8 cellular contexts compared by ENCODE assay signal in genomic region chr16:85027349-85027967, GRCh38. TPM values are rescaled to one million over a fixed set of nuclear protein-coding genes. Genes with fewer than 3 reads are reported as not detected.
DNase-seq lines count a peak whose midpoint lies in the region; ATAC-seq and TF ChIP-seq lines count a peak whose summit lies in the region.

Gene KIAA0513, plus strand, starts transcription at chr16:85027795. Its CDS starts 39,277 bp downstream, at chr16:85067072.

- TF ChIP-seq POLR2A in transverse colon (IDR thresholded peaks at IDR 0.05), result peak; percentile 94

- H3K36me3 Mint-ChIP-seq in activated naive CD8-positive, alpha-beta T cell treated with anti-CD3 and anti-CD28 coated beads, Interleukin-2, amount 50 U/mL, for 24 hours (ENCODE audit: low read depth), result no peaks in the 10 kb centered on the region

- H4K20me1 ChIP-seq in SU-DHL-6 (ENCODE audit: low read depth, low read length), result no peaks in the 10 kb centered on the region

- H3K4me3 Mint-ChIP-seq in activated naive CD8-positive, alpha-beta T cell treated with anti-CD3 and anti-CD28 coated beads, Interleukin-2, amount 50 U/mL, for 24 hours, result peak within 1 kb of the TSS; percentile 83

- no peaks in the 10 kb centered on the region for H3F3A ChIP-seq in SU-DHL-6 (ENCODE audit: insufficient read depth)

- TF ChIP-seq CTCF in GM12865 (IDR thresholded peaks at IDR 0.05; ENCODE audit: insufficient read depth, low read depth, low read length, missing control alignments), result peak; percentile 15
- TF ChIP-seq CTCF in SU-DHL-6 (IDR thresholded peaks at IDR 0.05; ENCODE audit: insufficient read depth, low read length, poor library complexity, severe bottlenecking), result no peak
- TF ChIP-seq CTCF in transverse colon (IDR thresholded peaks at IDR 0.05), result no peak

- in situ Hi-C loops in transverse colon (cut with MboI; ENCODE audit: low pct_ligation_motif_present in 1 of 4, low pct_unique_long_range_greater_than_20kb in 1 of 4, low sequenced_read_pairs in 3 of 4), result no loop called here

- DNase-seq in GM12865 (ENCODE audit: low read depth) (peak; percentile 96), NCI-H1105 (lab: John Stamatoyannopoulos, UW) (peak; percentile 78), cardiac septum (ENCODE audit: low spot score) (peak; percentile 98), posterior cingulate gyrus (peak; percentile 90 to 99 (median 94)), transverse colon (peak; percentile 96)
- DNase-seq in activated naive CD8-positive, alpha-beta T cell treated with anti-CD3 and anti-CD28 coated beads, Interleukin-2, amount 50 U/mL, for 24 hours, result peak; percentile 98

- no peaks in the 10 kb centered on the region for H3K9me3 Mint-ChIP-seq in activated naive CD8-positive, alpha-beta T cell treated with anti-CD3 and anti-CD28 coated beads, Interleukin-2, amount 50 U/mL, for 24 hours

- H3K9me2 ChIP-seq in SU-DHL-6 (replicated peaks; ENCODE audit: insufficient read depth, low read length), result no peaks in the 10 kb centered on the region

- H2AFZ ChIP-seq in SU-DHL-6 (ENCODE audit: low read depth, low read length, severe bottlenecking), result peak within 1 kb of the TSS; percentile 94

- H3K27ac Mint-ChIP-seq in activated naive CD8-positive, alpha-beta T cell treated with anti-CD3 and anti-CD28 coated beads, Interleukin-2, amount 50 U/mL, for 24 hours, result peak within 1 kb of the TSS; percentile 87

- no peak within 1 kb of the TSS for H3K27ac ChIP-seq in SU-DHL-6 (ENCODE audit: low read depth, low read length)
- peak within 1 kb of the TSS; percentile 91 to 95 (median 92) for H3K27ac ChIP-seq in transverse colon

- no peaks in the 10 kb centered on the region for H3K27me3 Mint-ChIP-seq in activated naive CD8-positive, alpha-beta T cell treated with anti-CD3 and anti-CD28 coated beads, Interleukin-2, amount 50 U/mL, for 24 hours

- peak within 1 kb of the TSS; percentile 84 for H3K4me2 ChIP-seq in SU-DHL-6 (ENCODE audit: low read depth, low read length, poor library complexity, severe bottlenecking)

- H3K4me3 ChIP-seq in GM12865 (ENCODE audit: low read depth, low read length) (peak within 1 kb of the TSS; percentile 80), SU-DHL-6 (ENCODE audit: insufficient read depth, low read length, poor library complexity, severe bottlenecking) (peak within 1 kb of the TSS; percentile 71), transverse colon (peak within 1 kb of the TSS; percentile 79 to 94 (median 90))

- H3K27me3 ChIP-seq in SU-DHL-6 (ENCODE audit: low read length) (no peaks in the 10 kb centered on the region), transverse colon (no peaks in the 10 kb centered on the region)

- H3K9me3 ChIP-seq in SU-DHL-6 (ENCODE audit: insufficient read depth, low read length) (no peaks in the 10 kb centered on the region), transverse colon (no peaks in the 10 kb centered on the region)

- peak; percentile 67 for ATAC-seq in HG02610 (IDR thresholded peaks at IDR 0.05; ENCODE audit: unreplicated experiment)
- ATAC-seq in activated naive CD8-positive, alpha-beta T cell treated with anti-CD3 and anti-CD28 coated beads, Interleukin-2, amount 50 U/mL, for 24 hours, result peak; percentile 31

- H3K36me3 ChIP-seq in SU-DHL-6 (ENCODE audit: low read length), result no peaks in the 10 kb centered on the region
- no peaks in the 10 kb centered on the region for H3K36me3 ChIP-seq in transverse colon

- no peak for TF ChIP-seq EP300 in transverse colon (IDR thresholded peaks at IDR 0.05; ENCODE audit: low read depth)

- intact Hi-C loops in cardiac septum (cut with DNase I) (loop anchor here (2.0 kb wide), 1 partner anchor 17 kb away; the partner anchor contains the start of gene ZDHHC7), posterior cingulate gyrus (cut with DNase I) (loop anchor here (1.0 to 10.0 kb wide), 2 partner anchors 16 to 57 kb away; partner anchors contain the start of gene ZDHHC7), transverse colon (cut with DNase I; ENCODE audit: low total_unique reads) (no loop called here)

- peak within 1 kb of the TSS; percentile 80 for H3K9ac ChIP-seq in SU-DHL-6 (ENCODE audit: low read length)

- H3K4me1 Mint-ChIP-seq in activated naive CD8-positive, alpha-beta T cell treated with anti-CD3 and anti-CD28 coated beads, Interleukin-2, amount 50 U/mL, for 24 hours, result peaks cover 44% of the 10 kb centered on the region

- WGBS in transverse colon (ENCODE audit: low coverage in 1 of 2), 2 donors, result 0% methylated on average over 38 of the region's 59 CpGs; no CpG with 5 or more reads in 1 of the 2 donors

- H3K79me2 ChIP-seq in SU-DHL-6 (ENCODE audit: insufficient read depth, low read length), result no peaks in the 10 kb centered on the region

- peaks cover 7 to 52% (median 39%) of the 10 kb centered on the region in 4 donors for H3K4me1 ChIP-seq in transverse colon

RNA-seq across cellular contexts. Expression of gene KIAA0513, which starts in this region (rescaled TPM):
- total RNA-seq in cardiac septum (8.3 TPM), transverse colon (10 to 100 TPM; 18.5 to 41.3 (median 34.5) TPM)
